16 cellular contexts compared by ENCODE assay signal in the genomic region with DNA sequence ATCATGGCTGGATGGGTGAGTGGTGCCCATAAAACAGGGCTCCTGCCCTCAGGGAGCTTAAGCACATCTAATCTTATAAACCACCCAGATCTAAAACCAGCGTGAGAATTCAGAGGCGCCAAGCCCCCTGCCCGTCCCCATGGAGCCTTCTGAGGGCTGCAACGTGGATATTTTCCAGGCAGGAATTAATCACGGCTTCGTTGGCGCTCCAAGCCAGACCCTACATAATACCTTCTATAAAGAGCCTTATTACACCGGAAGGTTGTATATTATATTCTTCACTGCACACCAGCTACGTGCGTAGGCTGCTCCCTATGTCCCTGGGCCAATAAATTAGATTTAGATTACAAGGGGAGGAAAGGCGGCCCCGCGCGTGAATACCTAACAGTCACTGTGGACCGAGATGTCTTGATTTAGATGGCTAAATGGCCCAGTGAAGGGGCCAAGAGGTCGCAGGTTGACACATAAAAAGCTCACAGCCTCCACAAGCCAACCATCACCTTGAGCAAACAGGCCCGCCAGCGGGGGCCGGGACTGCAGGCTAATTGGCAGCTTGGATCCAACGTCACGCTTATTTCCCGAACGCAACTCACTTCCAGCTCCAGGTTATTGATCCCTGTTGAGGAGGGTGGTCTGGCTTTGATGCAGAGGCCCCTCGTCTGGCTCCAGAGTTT.
"Had no signal": no experiment of that assay in that cellular context is flagged by ENCODE, and none has a peak within 500 bp of the region (broad histone marks: within the 10 kb centered on the region; RNA-seq: fewer than 3 reads in every experiment).

No MANE protein-coding gene starts in this region.

- DNase-seq: erythroblast; foreskin keratinocyte; kidney; left cardiac atrium; left ventricle myocardium superior; mesenchymal stem cell; naive B cell; stimulated activated CD4-positive, alpha-beta T cell treated with anti-CD3 and anti-CD28 coated beads, Interleukin-4, amount 100 ng/mL, for 24 hours; stimulated activated naive B cell treated with anti-CD40 and anti-IgM and Interleukin-4, amounts not matched to agents 10 μg/mL and 1 μg/mL and 100 μg/mL, for 72 hours; stimulated activated naive CD8-positive, alpha-beta T cell treated with anti-CD3 and anti-CD28 coated beads, Interleukin-15, amount 100 ng/mL, for 72 hours; testis; transverse colon had no signal

- H3K4me3 ChIP-seq: hepatocyte, lung, testis, transverse colon had no signal

- H3K27ac ChIP-seq: foreskin keratinocyte, hepatocyte, neutrophil, testis, transverse colon had no signal

- H3K4me3 Mint-ChIP-seq: dendritic cell treated with granulocyte-macrophage colony-stimulating factor and Interleukin-4, amounts not matched to agents 40 ng/mL and 50 ng/mL, for 4 days; naive B cell; stimulated activated naive B cell treated with anti-CD40 and anti-IgM and Interleukin-4, amounts not matched to agents 10 μg/mL and 1 μg/mL and 100 μg/mL, for 72 hours; stimulated activated naive CD8-positive, alpha-beta T cell treated with anti-CD3 and anti-CD28 coated beads, Interleukin-15, amount 100 ng/mL, for 72 hours had no signal

- H3K4me1 ChIP-seq: foreskin keratinocyte, testis, transverse colon had no signal

- H3K27me3 ChIP-seq: testis, transverse colon had no signal

- H3K27ac Mint-ChIP-seq: dendritic cell treated with granulocyte-macrophage colony-stimulating factor and Interleukin-4, amounts not matched to agents 40 ng/mL and 50 ng/mL, for 4 days; stimulated activated naive B cell treated with anti-CD40 and anti-IgM and Interleukin-4, amounts not matched to agents 10 μg/mL and 1 μg/mL and 100 μg/mL, for 72 hours; stimulated activated naive CD8-positive, alpha-beta T cell treated with anti-CD3 and anti-CD28 coated beads, Interleukin-15, amount 100 ng/mL, for 72 hours had no signal

- H3K9me3 Mint-ChIP-seq: dendritic cell treated with granulocyte-macrophage colony-stimulating factor and Interleukin-4, amounts not matched to agents 40 ng/mL and 50 ng/mL, for 4 days had no signal

- H3K9me3 ChIP-seq: neutrophil, testis, transverse colon had no signal

- H3K4me1 Mint-ChIP-seq: stimulated activated naive B cell treated with anti-CD40 and anti-IgM and Interleukin-4, amounts not matched to agents 10 μg/mL and 1 μg/mL and 100 μg/mL, for 72 hours; stimulated activated naive CD8-positive, alpha-beta T cell treated with anti-CD3 and anti-CD28 coated beads, Interleukin-15, amount 100 ng/mL, for 72 hours had no signal

- H3K36me3 ChIP-seq: neutrophil, transverse colon had no signal
